Comparison of ENCODE assay signal across 12 cellular contexts in the genomic region with DNA sequence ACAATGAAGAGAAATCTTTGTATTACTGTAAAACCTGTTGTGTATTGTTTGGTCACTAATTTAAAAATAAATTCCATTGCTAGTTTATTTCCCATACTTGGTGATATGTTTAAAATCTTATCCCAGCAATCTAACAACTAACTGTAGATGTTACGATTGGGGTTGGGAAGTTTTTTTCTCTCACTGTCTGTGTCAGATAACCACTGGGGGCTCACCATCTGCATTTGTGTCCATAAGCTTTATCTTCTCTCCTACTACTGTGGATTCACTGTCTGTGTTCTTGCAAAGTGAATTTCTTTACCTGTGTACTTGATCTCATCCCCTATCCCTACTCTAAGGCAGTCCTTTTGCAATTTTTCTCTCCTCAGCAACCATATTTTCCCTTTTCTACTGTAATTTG.
"Had no signal": no experiment of that assay in that cellular context is flagged by ENCODE, and none has a peak within 500 bp of the region (broad histone marks: within the 10 kb centered on the region; RNA-seq: fewer than 3 reads in every experiment).

No MANE protein-coding gene starts in this region.

- H3K4me3 ChIP-seq: tibial nerve, vagina had no signal

- ATAC-seq: effector memory CD8-positive, alpha-beta T cell; right cardiac atrium had no signal

- H3K36me3 ChIP-seq: tibial nerve, vagina had no signal

- H3K4me3 Mint-ChIP-seq: dendritic cell treated with granulocyte-macrophage colony-stimulating factor and Interleukin-4, amounts not matched to agents 40 ng/mL and 50 ng/mL, for 4 days; effector memory CD8-positive, alpha-beta T cell; mesothelial cell of epicardium had no signal

- H3K27ac ChIP-seq: tibial nerve, vagina had no signal

- H3K9me3 Mint-ChIP-seq: dendritic cell treated with granulocyte-macrophage colony-stimulating factor and Interleukin-4, amounts not matched to agents 40 ng/mL and 50 ng/mL, for 4 days; effector memory CD8-positive, alpha-beta T cell had no signal

- H3K27ac Mint-ChIP-seq: dendritic cell treated with granulocyte-macrophage colony-stimulating factor and Interleukin-4, amounts not matched to agents 40 ng/mL and 50 ng/mL, for 4 days; mesothelial cell of epicardium had no signal

- H3K27me3 Mint-ChIP-seq: dendritic cell treated with granulocyte-macrophage colony-stimulating factor and Interleukin-4, amounts not matched to agents 40 ng/mL and 50 ng/mL, for 4 days; effector memory CD8-positive, alpha-beta T cell had no signal

- DNase-seq: activated gamma-delta T cell; caudate nucleus; effector memory CD8-positive, alpha-beta T cell; hippocampal formation; kidney glomerular epithelial cell; right cardiac atrium; small intestine; T-helper 1 cell had no signal

- H3K27me3 ChIP-seq: tibial nerve, vagina had no signal

- H3K4me1 ChIP-seq: vagina had no signal
